In the genomic region with DNA sequence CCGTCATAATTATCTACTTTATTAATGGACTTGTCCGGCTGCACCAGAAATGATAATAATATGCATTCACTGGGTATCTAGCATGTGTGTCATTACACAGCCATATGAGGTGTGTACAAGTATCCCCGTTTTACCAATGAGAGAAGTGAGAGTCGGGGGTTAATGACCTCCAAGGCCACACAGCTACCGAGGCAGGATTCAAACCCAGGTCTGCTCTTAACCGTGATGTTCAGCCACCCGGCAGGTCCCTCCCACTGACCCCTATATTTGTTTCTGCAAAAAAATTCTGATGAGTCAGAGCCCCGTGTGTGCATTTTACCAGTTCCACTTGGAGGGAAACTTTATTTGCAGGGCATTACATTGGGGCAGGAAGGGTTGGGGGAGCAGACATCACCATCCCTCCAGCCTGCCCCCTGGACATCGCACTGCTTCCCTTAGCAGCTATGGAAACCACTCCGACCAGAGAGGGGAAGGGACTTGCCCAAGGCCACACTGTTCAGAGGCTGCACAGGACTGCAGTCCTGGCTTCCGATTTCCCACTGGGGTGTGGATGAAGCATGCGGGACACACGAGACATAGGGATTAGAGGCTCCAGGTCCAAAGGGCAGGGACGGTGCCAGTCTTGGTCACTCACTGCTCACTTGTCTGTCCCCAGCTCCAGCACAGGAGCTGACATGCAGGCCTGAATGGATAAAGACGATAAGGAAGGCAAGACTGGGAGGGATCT, we compare ENCODE assay signal across 1 cellular context.
TF ChIP-seq lines count a peak whose summit lies in the region.

No MANE protein-coding gene starts in this region.

TF ChIP-seq in K562, 482 proteins besides CTCF, POLR2A, EP300 and RAD21 (continued from another document and continues in another):
- TF ChIP-seq CHD7 (IDR thresholded peaks at IDR 0.05; ENCODE audit: low read depth, low read length): no peak
- TF ChIP-seq SFPQ (IDR thresholded peaks at IDR 0.05; ENCODE audit: low read depth, low read length): no peak
- TF ChIP-seq ZFPM2 (CRISPR knock-in tag; IDR thresholded peaks at IDR 0.05): no peak
- no peak for TF ChIP-seq RFX7 (CRISPR knock-in tag; IDR thresholded peaks at IDR 0.05)
- no peak for TF ChIP-seq CCNT2 (IDR thresholded peaks at IDR 0.05; ENCODE audit: borderline replicate concordance, extremely low read depth, insufficient read length, low read depth, low read length)
- TF ChIP-seq TAF9B (IDR thresholded peaks at IDR 0.05; ENCODE audit: partially characterized antibody): no peak
- TF ChIP-seq SMAD4 (CRISPR knock-in tag; conservative IDR thresholded peaks at IDR 0.05): no peak
- TF ChIP-seq JUND (IDR thresholded peaks at IDR 0.05; ENCODE audit: borderline replicate concordance, low read depth, low read length): peak; percentile 26; the same call in 1 of the 2 replicates
- peak; percentile 24; the same call in 1 of the 3 replicates for TF ChIP-seq JUND (tag; IDR thresholded peaks at IDR 0.05; ENCODE audit: borderline replicate concordance, low read depth, low read length)
- no peak for TF ChIP-seq ZNF76 (CRISPR knock-in tag; IDR thresholded peaks at IDR 0.05; ENCODE audit: borderline replicate concordance)
- TF ChIP-seq MCM7 (IDR thresholded peaks at IDR 0.05): no peak
- TF ChIP-seq FUS (optimal IDR thresholded peaks at IDR 0.05; ENCODE audit: low read depth, low read length): no peak
- no peak for TF ChIP-seq ZNF668 (CRISPR knock-in tag; IDR thresholded peaks at IDR 0.05)
- TF ChIP-seq MCM5 (IDR thresholded peaks at IDR 0.05; ENCODE audit: low read depth): no peak
- no peak for TF ChIP-seq SRSF3 (IDR thresholded peaks at IDR 0.05; ENCODE audit: insufficient read depth, low read length)
- TF ChIP-seq ZNF644 (tag; IDR thresholded peaks at IDR 0.05; ENCODE audit: low read depth): no peak
- no peak for TF ChIP-seq L3MBTL2 (IDR thresholded peaks at IDR 0.05)
- TF ChIP-seq SRF (CRISPR knock-in tag; IDR thresholded peaks at IDR 0.05): no peak
- no peak for TF ChIP-seq NCOA6 (IDR thresholded peaks at IDR 0.05)
- no peak for TF ChIP-seq SMAD1 (IDR thresholded peaks at IDR 0.05; ENCODE audit: low read depth, low read length, partially characterized antibody)
- TF ChIP-seq ESRRB (CRISPR knock-in tag; IDR thresholded peaks at IDR 0.05; ENCODE audit: borderline replicate concordance): no peak
- TF ChIP-seq, protein P1, sequence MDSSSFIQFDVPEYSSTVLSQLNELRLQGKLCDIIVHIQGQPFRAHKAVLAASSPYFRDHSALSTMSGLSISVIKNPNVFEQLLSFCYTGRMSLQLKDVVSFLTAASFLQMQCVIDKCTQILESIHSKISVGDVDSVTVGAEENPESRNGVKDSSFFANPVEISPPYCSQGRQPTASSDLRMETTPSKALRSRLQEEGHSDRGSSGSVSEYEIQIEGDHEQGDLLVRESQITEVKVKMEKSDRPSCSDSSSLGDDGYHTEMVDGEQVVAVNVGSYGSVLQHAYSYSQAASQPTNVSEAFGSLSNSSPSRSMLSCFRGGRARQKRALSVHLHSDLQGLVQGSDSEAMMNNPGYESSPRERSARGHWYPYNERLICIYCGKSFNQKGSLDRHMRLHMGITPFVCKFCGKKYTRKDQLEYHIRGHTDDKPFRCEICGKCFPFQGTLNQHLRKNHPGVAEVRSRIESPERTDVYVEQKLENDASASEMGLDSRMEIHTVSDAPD (CRISPR knock-in tag; IDR thresholded peaks at IDR 0.05): no peak
- no peak for TF ChIP-seq U2AF1 (optimal IDR thresholded peaks at IDR 0.05; ENCODE audit: low read depth, low read length)
- no peak for TF ChIP-seq CBFB (CRISPR knock-in tag; IDR thresholded peaks at IDR 0.05)
- TF ChIP-seq RERE (CRISPR knock-in tag; IDR thresholded peaks at IDR 0.05; ENCODE audit: borderline replicate concordance): no peak
- TF ChIP-seq TAF15 (IDR thresholded peaks at IDR 0.05; ENCODE audit: low read depth, low read length): no peak
- no peak for TF ChIP-seq ZBTB33 (CRISPR knock-in tag; IDR thresholded peaks at IDR 0.05)
- TF ChIP-seq GTF2E2 (tag; IDR thresholded peaks at IDR 0.05): no peak
- TF ChIP-seq HDGF (IDR thresholded peaks at IDR 0.05): peak; percentile 63; the same call in 1 of the 2 replicates
- no peak for TF ChIP-seq ZNF140 (CRISPR knock-in tag; IDR thresholded peaks at IDR 0.05)
